In the genomic region with DNA sequence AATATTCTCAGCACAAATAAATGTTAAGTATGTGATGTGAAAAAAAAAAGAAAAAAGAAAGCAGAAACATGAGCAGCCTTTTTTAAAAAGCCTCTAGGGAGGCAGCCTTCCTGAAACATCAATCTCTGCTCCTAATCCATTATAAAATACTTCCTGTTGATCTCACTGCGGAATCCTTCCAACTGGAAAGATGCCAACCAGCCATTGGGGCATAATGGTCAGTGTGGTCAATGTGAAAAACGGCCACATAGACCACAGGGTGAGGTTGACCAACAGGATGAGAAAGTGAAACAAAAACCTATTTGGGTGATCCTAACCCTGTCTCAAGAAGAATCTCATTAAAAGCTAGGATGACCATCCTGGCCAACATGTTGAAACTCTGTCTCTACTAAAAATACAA, we compare ENCODE assay signal across 10 cellular contexts. TPM values are rescaled to one million over a fixed set of nuclear protein-coding genes. Genes with fewer than 3 reads are reported as not detected.
A peak's percentile ranks its signal among the peaks of the same experiment; 100 is the strongest.
DNase-seq lines count a peak whose midpoint lies in the region; ATAC-seq, FAIRE-seq and TF ChIP-seq lines count a peak whose summit lies in the region.
"Had no signal": no experiment of that assay in that cellular context is flagged by ENCODE, and none has a peak within 500 bp of the region (broad histone marks: within the 10 kb centered on the region; RNA-seq: fewer than 3 reads in every experiment).

No MANE protein-coding gene starts in this region.

- H3K36me3 ChIP-seq in endothelial cell of umbilical vein (ENCODE audit: control insufficient read depth in 2 of 2, extremely low read depth in 1 of 2, insufficient read depth in 2 of 2, low read length in 2 of 2) = no peaks in the 10 kb centered on the region

- DNase-seq in GM04504 (ENCODE audit: low read depth) (peak; percentile 88), HS-5 (ENCODE audit: low read depth) (peak; percentile 72), endothelial cell of umbilical vein (ENCODE audit: low read depth, low spot score) (peak; percentile 98), putamen (ENCODE audit: low spot score) (peak; percentile 17), WTC11 (ENCODE audit: low spot score) (no peak), posterior vena cava (ENCODE audit: low spot score) (no peak)
- DNase-seq in activated T-helper 1 cell treated with anti-CD3 and anti-CD28 coated beads, Interleukin-12 subunit alpha, Interleukin-12 subunit beta, Interleukin-2, Interleukin-4 antibody, amounts not matched to agents 30 ng/mL and 10 ng/mL and 1 ng/mL, durations not matched to agents 14 hours and 24 hours and 36 hours (ENCODE audit: low spot score) = no peak
- DNase-seq in stimulated activated effector memory CD8-positive, alpha-beta T cell treated with anti-CD3 and anti-CD28 coated beads, Interleukin-12 subunit alpha, Interleukin-12 subunit beta, amount 100 ng/mL, for 72 hours (ENCODE audit: low spot score in 2 of 2) = no peak
- DNase-seq: activated CD8-positive, alpha-beta memory T cell treated with anti-CD3 and anti-CD28 coated beads, Interleukin-2, amount 50 U/mL, for 48 hours; NCI-H187 treated with DMSO at 0.1 percent for 48 hours had no signal

- H3K36me3 Mint-ChIP-seq in WTC11 = no peaks in the 10 kb centered on the region
- no peaks in the 10 kb centered on the region for H3K36me3 Mint-ChIP-seq in activated T-helper 1 cell treated with anti-CD3 and anti-CD28 coated beads, Interleukin-12 subunit alpha, Interleukin-12 subunit beta, Interleukin-2, Interleukin-4 antibody, amounts not matched to agents 30 ng/mL and 10 ng/mL and 1 ng/mL, durations not matched to agents 14 hours and 24 hours and 36 hours (ENCODE audit: low read depth)
- H3K36me3 Mint-ChIP-seq in stimulated activated effector memory CD8-positive, alpha-beta T cell treated with anti-CD3 and anti-CD28 coated beads, Interleukin-12 subunit alpha, Interleukin-12 subunit beta, amount 100 ng/mL, for 72 hours = no peaks in the 10 kb centered on the region

- POLR2A ChIA-PET in endothelial cell of umbilical vein (lab: Charles Lee) = no interaction called here
- POLR2A ChIA-PET in WTC11 (lab: Charles Lee) = no interaction called here

- no peak overlapping the region for H3K27ac Mint-ChIP-seq in WTC11
- H3K27ac Mint-ChIP-seq in activated T-helper 1 cell treated with anti-CD3 and anti-CD28 coated beads, Interleukin-12 subunit alpha, Interleukin-12 subunit beta, Interleukin-2, Interleukin-4 antibody, amounts not matched to agents 30 ng/mL and 10 ng/mL and 1 ng/mL, durations not matched to agents 14 hours and 24 hours and 36 hours = no peak overlapping the region
- no peak overlapping the region for H3K27ac Mint-ChIP-seq in stimulated activated effector memory CD8-positive, alpha-beta T cell treated with anti-CD3 and anti-CD28 coated beads, Interleukin-12 subunit alpha, Interleukin-12 subunit beta, amount 100 ng/mL, for 72 hours

- H4K20me1 ChIP-seq in endothelial cell of umbilical vein (replicated peaks; ENCODE audit: control insufficient read depth, extremely low read depth, insufficient read depth, low read length) = no peaks in the 10 kb centered on the region

- H3K27me3 ChIP-seq in endothelial cell of umbilical vein (ENCODE audit: control insufficient read depth in 2 of 2, insufficient read depth in 2 of 2, low read length in 2 of 2) = no peaks in the 10 kb centered on the region

- peak overlapping the region; percentile 63 for H3K4me2 ChIP-seq in endothelial cell of umbilical vein (ENCODE audit: insufficient read depth, low read length)

- TF ChIP-seq POLR2A in endothelial cell of umbilical vein (IDR thresholded peaks at IDR 0.05; ENCODE audit: low read depth, low read length) = no peak

- no peak overlapping the region for H3K4me3 ChIP-seq in endothelial cell of umbilical vein (replicated peaks in 1 of 3; ENCODE audit: insufficient read depth in 1 of 3, low read depth in 1 of 3, low read length in 3 of 3)

- ATAC-seq in WTC11 = no peak
- ATAC-seq in stimulated activated effector memory CD8-positive, alpha-beta T cell treated with anti-CD3 and anti-CD28 coated beads, Interleukin-12 subunit alpha, Interleukin-12 subunit beta, amount 100 ng/mL, for 72 hours = no peak

- H3K27ac ChIP-seq in endothelial cell of umbilical vein (ENCODE audit: insufficient read depth, low read depth, low read length) = no peak overlapping the region

- no peaks in the 10 kb centered on the region for H3K4me1 Mint-ChIP-seq in WTC11
- no peaks in the 10 kb centered on the region for H3K4me1 Mint-ChIP-seq in activated T-helper 1 cell treated with anti-CD3 and anti-CD28 coated beads, Interleukin-12 subunit alpha, Interleukin-12 subunit beta, Interleukin-2, Interleukin-4 antibody, amounts not matched to agents 30 ng/mL and 10 ng/mL and 1 ng/mL, durations not matched to agents 14 hours and 24 hours and 36 hours (ENCODE audit: low read depth)
- H3K4me1 Mint-ChIP-seq in stimulated activated effector memory CD8-positive, alpha-beta T cell treated with anti-CD3 and anti-CD28 coated beads, Interleukin-12 subunit alpha, Interleukin-12 subunit beta, amount 100 ng/mL, for 72 hours = no peaks in the 10 kb centered on the region

- TF ChIP-seq CTCF in endothelial cell of umbilical vein (IDR thresholded peaks at IDR 0.05; ENCODE audit: extremely low read depth in 1 of 2, insufficient read depth in 1 of 2, low read depth in 1 of 2, low read length in 2 of 2) = no peak
- no peak for TF ChIP-seq CTCF in WTC11 (IDR thresholded peaks at IDR 0.05)

- H3K79me2 ChIP-seq in endothelial cell of umbilical vein (ENCODE audit: control insufficient read depth, insufficient read depth, low read length) = no peaks in the 10 kb centered on the region

- dilution Hi-C loops in endothelial cell of umbilical vein (cut with MboI; ENCODE audit: extremely low pct_ligation_motif_present, low sequenced_read_pairs) = no loop called here

- H3K4me3 Mint-ChIP-seq in WTC11 = no peak overlapping the region
- no peak overlapping the region for H3K4me3 Mint-ChIP-seq in activated T-helper 1 cell treated with anti-CD3 and anti-CD28 coated beads, Interleukin-12 subunit alpha, Interleukin-12 subunit beta, Interleukin-2, Interleukin-4 antibody, amounts not matched to agents 30 ng/mL and 10 ng/mL and 1 ng/mL, durations not matched to agents 14 hours and 24 hours and 36 hours
- no peak overlapping the region for H3K4me3 Mint-ChIP-seq in stimulated activated effector memory CD8-positive, alpha-beta T cell treated with anti-CD3 and anti-CD28 coated beads, Interleukin-12 subunit alpha, Interleukin-12 subunit beta, amount 100 ng/mL, for 72 hours

- no peaks in the 10 kb centered on the region for H3K9me3 ChIP-seq in endothelial cell of umbilical vein (replicated peaks; ENCODE audit: control insufficient read depth, insufficient read depth, low read length)

- H3K9ac ChIP-seq in endothelial cell of umbilical vein (replicated peaks; ENCODE audit: extremely low read depth, insufficient read depth, low read length) = no peak overlapping the region

- H3K4me1 ChIP-seq in endothelial cell of umbilical vein (ENCODE audit: control insufficient read depth, extremely low read depth, insufficient read depth, low read length) = peaks cover 10% of the 10 kb centered on the region

- peaks cover 4% of the 10 kb centered on the region; the same call in 1 of the 2 replicates for H3K27me3 Mint-ChIP-seq in WTC11 (ENCODE audit: low read depth)
- H3K27me3 Mint-ChIP-seq in activated T-helper 1 cell treated with anti-CD3 and anti-CD28 coated beads, Interleukin-12 subunit alpha, Interleukin-12 subunit beta, Interleukin-2, Interleukin-4 antibody, amounts not matched to agents 30 ng/mL and 10 ng/mL and 1 ng/mL, durations not matched to agents 14 hours and 24 hours and 36 hours (ENCODE audit: insufficient read depth) = no peaks in the 10 kb centered on the region

- H3K9me1 ChIP-seq in endothelial cell of umbilical vein (replicated peaks; ENCODE audit: control insufficient read depth, extremely low read depth, insufficient read depth, low read length) = no peaks in the 10 kb centered on the region

- H2AFZ ChIP-seq in endothelial cell of umbilical vein (ENCODE audit: low read depth, low read length) = peak overlapping the region; percentile 64

- no TSS peak for BruUV-seq in endothelial cell of umbilical vein (replicated peaks; lab: Mats Ljungman, UMichigan)

- peak; percentile 98 for FAIRE-seq in endothelial cell of umbilical vein (lab: Jason Lieb, UNC)

- intact Hi-C loops in endothelial cell of umbilical vein (cut with micrococcal nuclease) = loop anchor here (1.0 kb wide), 1 partner anchor 66 kb away; no protein-coding TSS in a partner anchor
- intact Hi-C loops in activated T-helper 1 cell treated with anti-CD3 and anti-CD28 coated beads, Interleukin-12 subunit alpha, Interleukin-12 subunit beta, Interleukin-2, Interleukin-4 antibody, amounts not matched to agents 30 ng/mL and 10 ng/mL and 1 ng/mL, durations not matched to agents 14 hours and 24 hours and 36 hours (cut with micrococcal nuclease) = no loop called here
- intact Hi-C loops in posterior vena cava (cut with DNase I) = no loop called here

- no peaks in the 10 kb centered on the region for H3K9me3 Mint-ChIP-seq in WTC11
- no peaks in the 10 kb centered on the region for H3K9me3 Mint-ChIP-seq in activated T-helper 1 cell treated with anti-CD3 and anti-CD28 coated beads, Interleukin-12 subunit alpha, Interleukin-12 subunit beta, Interleukin-2, Interleukin-4 antibody, amounts not matched to agents 30 ng/mL and 10 ng/mL and 1 ng/mL, durations not matched to agents 14 hours and 24 hours and 36 hours
- H3K9me3 Mint-ChIP-seq in stimulated activated effector memory CD8-positive, alpha-beta T cell treated with anti-CD3 and anti-CD28 coated beads, Interleukin-12 subunit alpha, Interleukin-12 subunit beta, amount 100 ng/mL, for 72 hours = no peaks in the 10 kb centered on the region

- CTCF ChIA-PET in endothelial cell of umbilical vein (lab: Charles Lee) (interaction anchor here (0.8 kb wide), 1 partner anchor 104 kb away, joined by 3 read pairs; no protein-coding TSS in a partner anchor), WTC11 (lab: Charles Lee) (interaction anchor here (0.8 kb wide), 1 partner anchor 104 kb away, joined by 4 read pairs; no protein-coding TSS in a partner anchor)

RNA-seq across cellular contexts. Expression of gene ABCA8, which starts 26.1 kb away (rescaled TPM):
- total RNA-seq in endothelial cell of umbilical vein = 0.60 and 1.7 TPM in 2 replicates
- 0.89 and 0.99 TPM in 2 replicates for polyA plus RNA-seq in endothelial cell of umbilical vein
- 0.52 and 0.59 TPM in 2 replicates for polyA plus RNA-seq in endothelial cell of umbilical vein (2011; cell fraction: cytosol; rRNA removed)
- polyA plus RNA-seq in endothelial cell of umbilical vein (2011; cell fraction: nucleus; rRNA removed) = 4.8 TPM in 2 replicates
- polyA plus RNA-seq in endothelial cell of umbilical vein (2012) = 0.78 and 3.0 TPM in 2 replicates
- polyA minus RNA-seq in endothelial cell of umbilical vein = 1.5 and 3.3 TPM in 2 replicates
- polyA minus RNA-seq in endothelial cell of umbilical vein (2011; cell fraction: cytosol; rRNA and poly(A)+ RNA removed) = 0.31 TPM
- polyA minus RNA-seq in endothelial cell of umbilical vein (2011; cell fraction: nucleus; rRNA and poly(A)+ RNA removed) = 3.1 and 6.2 TPM in 2 replicates
- total RNA-seq in WTC11 (2021) = 0.15 to 0.25 TPM (median 0.21 TPM) in 3 replicates
- total RNA-seq in activated T-helper 1 cell treated with anti-CD3 and anti-CD28 coated beads, Interleukin-12 subunit alpha, Interleukin-12 subunit beta, Interleukin-2, Interleukin-4 antibody, amounts not matched to agents 30 ng/mL and 10 ng/mL and 1 ng/mL, durations not matched to agents 14 hours and 24 hours and 36 hours = not detected in 2 replicates
- 10 to 100 TPM; 70.7 to 78.7 TPM for total RNA-seq in posterior vena cava

Comparison
In these comparisons a context has a peak if more than half of its experiments do, and no peak if none do; other contexts are left out.
1. DNase-seq: peak in GM04504 (single experiment), HS-5 (single experiment), endothelial cell of umbilical vein (single experiment) and putamen (single experiment); none in WTC11 (single experiment), activated T-helper 1 cell treated with anti-CD3 and anti-CD28 coated beads, Interleukin-12 subunit alpha, Interleukin-12 subunit beta, Interleukin-2, Interleukin-4 antibody, amounts not matched to agents 30 ng/mL and 10 ng/mL and 1 ng/mL, durations not matched to agents 14 hours and 24 hours and 36 hours (single experiment), stimulated activated effector memory CD8-positive, alpha-beta T cell treated with anti-CD3 and anti-CD28 coated beads, Interleukin-12 subunit alpha, Interleukin-12 subunit beta, amount 100 ng/mL, for 72 hours (0 of 2) and posterior vena cava (single experiment).
2. RNA of gene ABCA8, which starts 26.1 kb away (total RNA-seq): 70.7 to 78.7 TPM in posterior vena cava; 0.60 to 1.7 TPM in endothelial cell of umbilical vein, 0.15 to 0.25 TPM in WTC11 and not detected in activated T-helper 1 cell treated with anti-CD3 and anti-CD28 coated beads, Interleukin-12 subunit alpha, Interleukin-12 subunit beta, Interleukin-2, Interleukin-4 antibody, amounts not matched to agents 30 ng/mL and 10 ng/mL and 1 ng/mL, durations not matched to agents 14 hours and 24 hours and 36 hours; every median in the first group is over 10 times any median in the second.